Comparison of ENCODE assay signal across 8 cellular contexts in the genomic region with DNA sequence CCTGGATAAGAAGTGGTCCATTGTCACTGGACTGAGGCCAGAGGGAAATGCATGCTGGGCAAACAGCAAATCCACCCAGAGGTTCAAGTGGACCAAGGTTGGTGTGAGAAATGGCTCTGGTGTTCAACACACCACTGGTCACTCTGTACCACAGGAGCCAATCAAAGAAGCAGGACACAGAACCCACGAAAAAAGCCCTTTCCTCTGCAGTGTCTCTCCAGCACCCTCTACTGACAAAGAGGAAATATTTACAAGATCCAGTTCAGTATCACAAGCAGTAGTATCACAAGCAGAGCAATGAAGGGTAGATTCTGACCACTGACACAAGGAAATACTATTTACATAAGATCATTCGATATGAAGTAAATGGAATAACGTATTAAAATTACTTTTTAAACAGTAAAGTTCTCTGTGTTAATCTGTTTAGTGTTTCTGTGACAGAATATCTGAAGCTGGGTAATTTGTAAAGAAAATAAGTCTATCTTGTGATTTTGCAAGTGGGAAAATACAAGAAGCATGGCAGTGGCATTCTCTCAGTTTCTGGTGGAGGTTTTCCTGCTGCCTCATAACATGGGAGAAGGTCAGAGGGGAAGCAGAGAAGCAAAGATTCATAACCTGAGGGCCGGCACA.
DNase-seq lines count a peak whose midpoint lies in the region; ATAC-seq and TF ChIP-seq lines count a peak whose summit lies in the region.

No MANE protein-coding gene starts in this region.

- H3K27ac ChIP-seq in heart right ventricle = no peak overlapping the region

- H3K27me3 ChIP-seq in heart right ventricle (no peaks in the 10 kb centered on the region), Loucy (ENCODE audit: insufficient read depth, low read length, poor library complexity, severe bottlenecking) (no peaks in the 10 kb centered on the region), adipocyte (replicated peaks; ENCODE audit: control insufficient read depth, insufficient read depth, low read length) (no peaks in the 10 kb centered on the region)

- intact Hi-C loops in heart right ventricle (cut with DNase I) (loop anchor here in 9 of 10 donors (2.0 to 10.0 kb wide), 5 partner anchors 193 to 479 kb away; no protein-coding TSS in a partner anchor), Right ventricle myocardium superior (cut with DNase I) (loop anchor here (10.0 kb wide), 1 partner anchor 199 kb away; no protein-coding TSS in a partner anchor)
- intact Hi-C loops in activated CD4-positive, alpha-beta T cell treated with anti-CD3 and anti-CD28 coated beads, Interleukin-2, amount 10 ng/mL, durations not matched to agents 24 days and 14 days (cut with micrococcal nuclease) = loop anchor here (1.0 kb wide), 1 partner anchor 194 kb away; no protein-coding TSS in a partner anchor

- no peaks in the 10 kb centered on the region for H3K4me1 ChIP-seq in heart right ventricle
- peaks cover 15% of the 10 kb centered on the region for H3K4me1 ChIP-seq in Loucy (ENCODE audit: insufficient read depth, low read length, poor library complexity, severe bottlenecking)
- H3K4me1 ChIP-seq in adipocyte (ENCODE audit: control insufficient read depth, insufficient read depth, low read length) = no peaks in the 10 kb centered on the region

- H3F3A ChIP-seq in Loucy (ENCODE audit: low read depth) = no peaks in the 10 kb centered on the region

- no peak overlapping the region for H3K4me3 Mint-ChIP-seq in activated CD4-positive, alpha-beta T cell treated with anti-CD3 and anti-CD28 coated beads, Interleukin-2, amount 10 ng/mL, durations not matched to agents 24 days and 14 days

- H3K9me3 Mint-ChIP-seq in activated CD4-positive, alpha-beta T cell treated with anti-CD3 and anti-CD28 coated beads, Interleukin-2, amount 10 ng/mL, durations not matched to agents 24 days and 14 days = no peaks in the 10 kb centered on the region

- no peaks in the 10 kb centered on the region for H3K79me2 ChIP-seq in Loucy (ENCODE audit: insufficient read depth, low read length)

- H3K27ac Mint-ChIP-seq in activated CD4-positive, alpha-beta T cell treated with anti-CD3 and anti-CD28 coated beads, Interleukin-2, amount 10 ng/mL, durations not matched to agents 24 days and 14 days = no peak overlapping the region

- no peaks in the 10 kb centered on the region for H4K20me1 ChIP-seq in Loucy (ENCODE audit: insufficient read depth, low read length, poor library complexity, severe bottlenecking)

- H3K9me3 ChIP-seq in heart right ventricle = no peaks in the 10 kb centered on the region
- no peaks in the 10 kb centered on the region for H3K9me3 ChIP-seq in Loucy (ENCODE audit: insufficient read depth, low read depth, low read length)
- H3K9me3 ChIP-seq in adipocyte (ENCODE audit: control insufficient read depth, low read length) = peaks cover under 1% of the 10 kb centered on the region

- H3K36me3 Mint-ChIP-seq in activated CD4-positive, alpha-beta T cell treated with anti-CD3 and anti-CD28 coated beads, Interleukin-2, amount 10 ng/mL, durations not matched to agents 24 days and 14 days (ENCODE audit: low read depth) = no peaks in the 10 kb centered on the region

- H3K9ac ChIP-seq in Loucy (ENCODE audit: low read depth, low read length, poor library complexity, severe bottlenecking) (no peak overlapping the region), adipocyte (ENCODE audit: low read length) (no peak overlapping the region)

- no peaks in the 10 kb centered on the region for H3K27me3 Mint-ChIP-seq in activated CD4-positive, alpha-beta T cell treated with anti-CD3 and anti-CD28 coated beads, Interleukin-2, amount 10 ng/mL, durations not matched to agents 24 days and 14 days

- no peaks in the 10 kb centered on the region for H3K4me1 Mint-ChIP-seq in activated CD4-positive, alpha-beta T cell treated with anti-CD3 and anti-CD28 coated beads, Interleukin-2, amount 10 ng/mL, durations not matched to agents 24 days and 14 days

- H2AFZ ChIP-seq in Loucy (ENCODE audit: low read length) = no peak overlapping the region

- H3K4me2 ChIP-seq in Loucy (ENCODE audit: low read depth, low read length, poor library complexity, severe bottlenecking) = peak overlapping the region; percentile 59

- no peaks in the 10 kb centered on the region for H3K9me2 ChIP-seq in Loucy (replicated peaks; ENCODE audit: low read depth, low read length)

- DNase-seq in heart right ventricle (no peak), Right ventricle myocardium superior (no peak), adipocyte (ENCODE audit: low read depth) (peak; percentile 0), midbrain (lab: John Stamatoyannopoulos, UW) (peak; percentile 56), GF-D8 (lab: John Stamatoyannopoulos, UW) (no peak)
- DNase-seq in activated CD4-positive, alpha-beta T cell treated with anti-CD3 and anti-CD28 coated beads, Interleukin-2, amount 10 ng/mL, durations not matched to agents 24 days and 14 days = no peak

- peak in 6 of 8 donors; percentile 20 to 70 (median 49) for ATAC-seq in heart right ventricle
- ATAC-seq in Right ventricle myocardium superior (ENCODE audit: poor library complexity) = no peak
- peak; percentile 55 for ATAC-seq in HG02571 (IDR thresholded peaks at IDR 0.05; ENCODE audit: unreplicated experiment)

- H3K4me3 ChIP-seq in heart right ventricle (no peak overlapping the region), Loucy (ENCODE audit: low read length, poor library complexity, severe bottlenecking) (no peak overlapping the region), adipocyte (ENCODE audit: low read length) (no peak overlapping the region)

- H3K36me3 ChIP-seq in heart right ventricle (no peaks in the 10 kb centered on the region), Loucy (ENCODE audit: insufficient read depth, low read length) (no peaks in the 10 kb centered on the region), adipocyte (ENCODE audit: control insufficient read depth, insufficient read depth, low read length, severe bottlenecking) (no peaks in the 10 kb centered on the region)

- TF ChIP-seq CTCF in heart right ventricle (IDR thresholded peaks at IDR 0.05) (peak in 8 of 9 donors; percentile 16 to 73 (median 58)), Loucy (conservative IDR thresholded peaks at IDR 0.05; ENCODE audit: low read length) (peak; percentile 91)

- 25 to 37% methylated on average over 4 of the region's 4 CpGs for WGBS in heart right ventricle, 2 donors

Comparison
In these comparisons a context has a peak if more than half of its experiments do, and no peak if none do; other contexts are left out.
1. DNase-seq: peak in adipocyte (single experiment) and midbrain (single experiment); none in heart right ventricle (0 of 2), Right ventricle myocardium superior (single experiment), GF-D8 (single experiment) and activated CD4-positive, alpha-beta T cell treated with anti-CD3 and anti-CD28 coated beads, Interleukin-2, amount 10 ng/mL, durations not matched to agents 24 days and 14 days (single experiment).